ENCODE assay signal across 8 cellular contexts in genomic region chr12:104137175-104137901, GRCh38. TPM values are rescaled to one million over a fixed set of nuclear protein-coding genes. Genes with fewer than 3 reads are reported as not detected.
A peak's percentile ranks its signal among the peaks of the same experiment; 100 is the strongest.
DNase-seq lines count a peak whose midpoint lies in the region; ATAC-seq, FAIRE-seq and TF ChIP-seq lines count a peak whose summit lies in the region.

No MANE protein-coding gene starts in this region.

- peaks cover 50% of the 10 kb centered on the region for H3K79me2 ChIP-seq in Loucy (ENCODE audit: insufficient read depth, low read length)

- FAIRE-seq in bronchial epithelial cell (lab: Jason Lieb, UNC): no peak

- H3K9me3 Mint-ChIP-seq in WTC11: no peaks in the 10 kb centered on the region

- H3K27me3 ChIP-seq in Loucy (ENCODE audit: insufficient read depth, low read length, poor library complexity, severe bottlenecking): no peaks in the 10 kb centered on the region
- H3K27me3 ChIP-seq in bronchial epithelial cell (ENCODE audit: control insufficient read depth, insufficient read depth, low read length): no peaks in the 10 kb centered on the region
- H3K27me3 ChIP-seq in spleen (replicated peaks in 1 of 7): no peaks in the 10 kb centered on the region

- H3K9me3 ChIP-seq in ES-I3 (ENCODE audit: control insufficient read depth, insufficient read depth, low read length) (no peaks in the 10 kb centered on the region), Loucy (ENCODE audit: insufficient read depth, low read depth, low read length) (no peaks in the 10 kb centered on the region), spleen (no peaks in the 10 kb centered on the region)

- peaks cover 4% of the 10 kb centered on the region for H3K36me3 Mint-ChIP-seq in WTC11

- TF ChIP-seq CTCF in Loucy (conservative IDR thresholded peaks at IDR 0.05; ENCODE audit: low read length) (no peak), WTC11 (IDR thresholded peaks at IDR 0.05) (no peak), bronchial epithelial cell (IDR thresholded peaks at IDR 0.05; ENCODE audit: insufficient read depth, low read length, severe bottlenecking) (no peak), spleen (IDR thresholded peaks at IDR 0.05 in 8 of 11, conservative IDR thresholded peaks at IDR 0.05 in 3 of 11) (no peak)

- POLR2A ChIA-PET in WTC11 (lab: Charles Lee): interaction anchor here (0.6 to 2.2 kb wide), 8 partner anchors 12 to 207 kb away, joined by 3 to 16 read pairs (median 4); partner anchors contain the start of genes GLT8D2, HCFC2, HSP90B1 and TDG

- peak overlapping the region; percentile 79 for H2AFZ ChIP-seq in Loucy (ENCODE audit: low read length)

- H3F3A ChIP-seq in Loucy (ENCODE audit: low read depth): 0 out of 2 replicates have a peak, but pooled peaks cover 3% of the 10 kb centered on the region

- peaks cover 15% of the 10 kb centered on the region for H3K4me1 ChIP-seq in ES-I3 (ENCODE audit: insufficient read depth, low read length)
- peaks cover 54% of the 10 kb centered on the region for H3K4me1 ChIP-seq in Loucy (ENCODE audit: insufficient read depth, low read length, poor library complexity, severe bottlenecking)
- peaks cover 11 to 60% (median 44%) of the 10 kb centered on the region in 6 donors for H3K4me1 ChIP-seq in spleen

- 0 to 1% (median 1%) methylated on average over 15 to 74 of the region's 74 CpGs for WGBS in spleen, 5 donors

- peaks cover 20% of the 10 kb centered on the region for H3K4me1 Mint-ChIP-seq in WTC11

- intact Hi-C loops in spleen (cut with DNase I; ENCODE audit: low total_unique reads): no loop called here

- H3K27ac ChIP-seq in spleen: peak overlapping the region; percentile 80 to 95 (median 88)

- ATAC-seq in GM21825 (IDR thresholded peaks at IDR 0.05; ENCODE audit: unreplicated experiment) (peak; percentile 30), WTC11 (peak; percentile 3)

- peak overlapping the region; percentile 82 for H3K27ac Mint-ChIP-seq in WTC11

- peak overlapping the region; percentile 87 for H3K4me3 ChIP-seq in Loucy (ENCODE audit: low read length, poor library complexity, severe bottlenecking)
- H3K4me3 ChIP-seq in bronchial epithelial cell (ENCODE audit: low read depth, low read length): peak overlapping the region; percentile 61
- H3K4me3 ChIP-seq in spleen: peak overlapping the region; percentile 61 to 80 (median 68)

- H3K4me3 Mint-ChIP-seq in WTC11: peak overlapping the region; percentile 84

- H3K9ac ChIP-seq in ES-I3 (ENCODE audit: low read depth, low read length) (peak overlapping the region; percentile 87), Loucy (ENCODE audit: low read depth, low read length, poor library complexity, severe bottlenecking) (peak overlapping the region; percentile 91)

- CTCF ChIA-PET in WTC11 (lab: Charles Lee): interaction anchor here (0.9 to 1.6 kb wide), 3 partner anchors 35 to 150 kb away, joined by 3 to 9 read pairs (median 4); no protein-coding TSS in a partner anchor

- no peak for TF ChIP-seq POLR2A in spleen (IDR thresholded peaks at IDR 0.05)

- peaks cover 29% of the 10 kb centered on the region for H3K27me3 Mint-ChIP-seq in WTC11 (ENCODE audit: low read depth)

- peak overlapping the region; percentile 98 for H3K4me2 ChIP-seq in Loucy (ENCODE audit: low read depth, low read length, poor library complexity, severe bottlenecking)

- H3K36me3 ChIP-seq in ES-I3 (ENCODE audit: insufficient read depth, low read length) (no peaks in the 10 kb centered on the region), Loucy (ENCODE audit: insufficient read depth, low read length) (no peaks in the 10 kb centered on the region), bronchial epithelial cell (ENCODE audit: control insufficient read depth, insufficient read depth, low read length) (peaks cover 1% of the 10 kb centered on the region), spleen (peaks cover 0 to 28% (median 8%) of the 10 kb centered on the region in 6 donors)

- no peaks in the 10 kb centered on the region for H3K9me2 ChIP-seq in Loucy (replicated peaks; ENCODE audit: low read depth, low read length)

- DNase-seq in WTC11 (ENCODE audit: low spot score) (peak; percentile 36), bronchial epithelial cell (ENCODE audit: low read depth) (peak; percentile 41), iris pigment epithelial cell (ENCODE audit: low read depth) (peak; percentile 69), spleen (peak; percentile 92), OCI-M2 (lab: John Stamatoyannopoulos, UW; ENCODE audit: unreplicated experiment) (no peak)

- no peaks in the 10 kb centered on the region for H4K20me1 ChIP-seq in Loucy (ENCODE audit: insufficient read depth, low read length, poor library complexity, severe bottlenecking)

TF ChIP-seq in WTC11, 78 proteins besides CTCF, POLR2A, EP300 and RAD21:
- 0 out of 2 replicates have a peak, but pooled peaks have one; percentile 5 for TF ChIP-seq E2F5 (CRISPR knock-in tag; IDR thresholded peaks at IDR 0.05)
- TF ChIP-seq TCF7 (CRISPR knock-in tag; IDR thresholded peaks at IDR 0.05; ENCODE audit: low read depth): no peak
- TF ChIP-seq JUN (CRISPR knock-in tag; IDR thresholded peaks at IDR 0.05): 0 out of 2 replicates have a peak, but pooled peaks have one; percentile 13
- TF ChIP-seq IRF1 (CRISPR knock-in tag; IDR thresholded peaks at IDR 0.05): no peak
- TF ChIP-seq GTF2I (CRISPR knock-in tag; conservative IDR thresholded peaks at IDR 0.05): no peak
- no peak for TF ChIP-seq PRRX2 (CRISPR knock-in tag; IDR thresholded peaks at IDR 0.05)
- TF ChIP-seq ATF2 (CRISPR knock-in tag; IDR thresholded peaks at IDR 0.05; ENCODE audit: borderline replicate concordance, low read depth): no peak
- no peak for TF ChIP-seq TP53 (CRISPR knock-in tag; IDR thresholded peaks at IDR 0.05)
- no peak for TF ChIP-seq FOXP4 (CRISPR knock-in tag; IDR thresholded peaks at IDR 0.05)
- TF ChIP-seq SP1 (CRISPR knock-in tag; conservative IDR thresholded peaks at IDR 0.05): no peak
- TF ChIP-seq CREM (CRISPR knock-in tag; IDR thresholded peaks at IDR 0.05): 0 out of 2 replicates have a peak, but pooled peaks have one; percentile 19
- TF ChIP-seq GABPB1 (CRISPR knock-in tag; IDR thresholded peaks at IDR 0.05): no peak
- no peak for TF ChIP-seq JAZF1 (CRISPR knock-in tag; IDR thresholded peaks at IDR 0.05)

RNA-seq across cellular contexts. Expression of gene NFYB, which starts 0.7 kb away (rescaled TPM):
- total RNA-seq in WTC11 (2021) (33.0 to 36.0 TPM (median 34.6 TPM) in 3 replicates), bronchial epithelial cell (21.1 and 27.1 TPM in 2 replicates), spleen (10 to 100 TPM; 21.1 to 26.8 (median 23.9) TPM)
- 10 to 100 TPM; 26.0 to 28.3 (median 28.2) TPM for polyA plus RNA-seq in spleen
